In genomic region chr9:74528207-74528606, GRCh38 we compare ENCODE assay signal across 32 cellular contexts. TPM values are rescaled to one million over a fixed set of nuclear protein-coding genes. Genes with fewer than 3 reads are reported as not detected.
"Had no signal": no experiment of that assay in that cellular context is flagged by ENCODE, and none has a peak within 500 bp of the region (broad histone marks: within the 10 kb centered on the region; RNA-seq: fewer than 3 reads in every experiment).

No MANE protein-coding gene starts in this region.

- H3K9me3 ChIP-seq: ascending aorta, colonic mucosa, gastroesophageal sphincter, lower lobe of right lung, psoas muscle, sigmoid colon, thyroid gland, upper lobe of left lung, vagina had no signal

- H2AFZ ChIP-seq: neural progenitor cell, parathyroid adenoma had no signal

- H3K9ac ChIP-seq: neural progenitor cell, parathyroid adenoma had no signal

- FAIRE-seq: small intestine had no signal

- DNase-seq: activated B cell treated with CpG ODN at 0.5 μM for 24 hours; activated CD4-positive, alpha-beta T cell treated with anti-CD3 and anti-CD28 coated beads, Interleukin-2, amount 50 U/mL, for 1 hour; activated CD8-positive, alpha-beta memory T cell treated with anti-CD3 and anti-CD28 coated beads, Interleukin-2, amount 10 ng/mL, durations not matched to agents 7 days and 5 days; activated CD8-positive, alpha-beta T cell treated with anti-CD3 and anti-CD28 coated beads, Interleukin-2, amount 10 ng/mL, durations not matched to agents 7 days and 5 days; activated T-cell treated with anti-CD3 and anti-CD28 coated beads, Interleukin-2, amount 50 U/mL, for 48 hours; cerebellar nuclear complex; colonic mucosa; effector CD8-positive, alpha-beta T cell; hypothalamus; kidney glomerular epithelial cell; lower lobe of right lung; mesenchymal stem cell; naive thymus-derived CD8-positive, alpha-beta T cell; occipital lobe; psoas muscle; sigmoid colon; small intestine; stimulated activated CD4-positive, alpha-beta T cell treated with anti-CD3 and anti-CD28 coated beads, Interleukin-1b, Interleukin-23, amount 100 ng/mL, for 48 hours; stimulated activated CD4-positive, alpha-beta T cell treated with anti-CD3 and anti-CD28 coated beads, Interleukin-4, amount 100 ng/mL, for 4 hours; stimulated activated CD8-positive, alpha-beta memory T cell treated with anti-CD3 and anti-CD28 coated beads, Interleukin-4, amount 100 ng/mL, for 48 hours; stimulated activated naive CD8-positive, alpha-beta T cell treated with anti-CD3 and anti-CD28 coated beads, Interleukin-15, amount 100 ng/mL, for 72 hours; T-helper 2 cell; upper lobe of left lung had no signal

- H3K27me3 ChIP-seq: ascending aorta, cardiac muscle cell, colonic mucosa, gastroesophageal sphincter, neural progenitor cell, sigmoid colon, thyroid gland, upper lobe of left lung, vagina had no signal

- H3K4me2 ChIP-seq: neural progenitor cell had no signal

- H3K27ac ChIP-seq: ascending aorta, cardiac muscle cell, colonic mucosa, gastroesophageal sphincter, lower lobe of right lung, neural progenitor cell, parathyroid adenoma, psoas muscle, sigmoid colon, thyroid gland, upper lobe of left lung, vagina had no signal

- H3K4me3 ChIP-seq: ascending aorta, cardiac muscle cell, colonic mucosa, gastroesophageal sphincter, lower lobe of right lung, neural progenitor cell, psoas muscle, sigmoid colon, thyroid gland, upper lobe of left lung, vagina had no signal

- H3K36me3 ChIP-seq: ascending aorta, cardiac muscle cell, colonic mucosa, gastroesophageal sphincter, lower lobe of right lung, neural progenitor cell, sigmoid colon, thyroid gland, upper lobe of left lung, vagina had no signal

- H3K4me1 ChIP-seq: ascending aorta, colonic mucosa, gastroesophageal sphincter, lower lobe of right lung, parathyroid adenoma, psoas muscle, sigmoid colon, thyroid gland, upper lobe of left lung, vagina had no signal

- H3K79me2 ChIP-seq: parathyroid adenoma had no signal

RNA-seq across cellular contexts. Expression of gene RORB, which starts 31.1 kb away (rescaled TPM):
- total RNA-seq: activated B cell treated with CpG ODN at 0.5 μM for 24 hours; dermis microvascular lymphatic vessel endothelial cell; epithelial cell of proximal tubule; naive thymus-derived CD8-positive, alpha-beta T cell had no signal
- polyA plus RNA-seq: cardiac muscle cell had no signal
